3 cellular contexts compared by ENCODE assay signal in the genomic region with DNA sequence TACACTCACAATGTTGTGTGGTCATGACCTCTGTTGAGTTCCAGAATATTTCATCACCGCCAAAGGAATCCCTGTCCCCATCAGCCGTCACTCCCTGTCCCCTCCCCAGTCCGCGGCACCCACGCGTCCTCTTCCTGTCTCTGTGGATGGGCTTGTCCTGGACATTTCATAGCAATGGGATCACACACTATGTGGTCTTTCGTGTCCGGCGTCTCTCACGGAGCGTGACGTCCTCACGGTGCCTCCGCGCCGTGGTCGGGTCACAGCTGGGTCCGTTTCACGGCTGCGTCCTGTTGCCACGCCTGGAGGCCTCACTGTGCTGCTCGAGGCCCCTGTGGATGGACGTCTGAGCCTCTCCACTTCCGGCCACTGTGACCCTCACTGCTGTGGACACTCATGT.
TF ChIP-seq lines count a peak whose summit lies in the region.

No MANE protein-coding gene starts in this region.

TF ChIP-seq in IMR-90, 13 proteins besides CTCF, POLR2A, EP300 and RAD21:
- TF ChIP-seq, protein P1, sequence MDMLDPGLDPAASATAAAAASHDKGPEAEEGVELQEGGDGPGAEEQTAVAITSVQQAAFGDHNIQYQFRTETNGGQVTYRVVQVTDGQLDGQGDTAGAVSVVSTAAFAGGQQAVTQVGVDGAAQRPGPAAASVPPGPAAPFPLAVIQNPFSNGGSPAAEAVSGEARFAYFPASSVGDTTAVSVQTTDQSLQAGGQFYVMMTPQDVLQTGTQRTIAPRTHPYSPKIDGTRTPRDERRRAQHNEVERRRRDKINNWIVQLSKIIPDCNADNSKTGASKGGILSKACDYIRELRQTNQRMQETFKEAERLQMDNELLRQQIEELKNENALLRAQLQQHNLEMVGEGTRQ (IDR thresholded peaks at IDR 0.05; ENCODE audit: low read depth, low read length): no peak
- TF ChIP-seq CEBPB (IDR thresholded peaks at IDR 0.05; ENCODE audit: low read depth, low read length): no peak
- TF ChIP-seq SMC3 (IDR thresholded peaks at IDR 0.05; ENCODE audit: low read depth, low read length): no peak
- TF ChIP-seq RCOR1 (IDR thresholded peaks at IDR 0.05; ENCODE audit: insufficient replicate concordance, low read length): no peak
- TF ChIP-seq CHD1 (IDR thresholded peaks at IDR 0.05; ENCODE audit: low read depth, low read length): no peak
- TF ChIP-seq NFE2L2 (IDR thresholded peaks at IDR 0.05; ENCODE audit: low read depth, low read length): no peak
- TF ChIP-seq BHLHE40 (IDR thresholded peaks at IDR 0.05; ENCODE audit: low read depth, low read length): no peak
- no peak for TF ChIP-seq MAZ (IDR thresholded peaks at IDR 0.05; ENCODE audit: borderline replicate concordance, low read depth, low read length)
- TF ChIP-seq RFX5 (IDR thresholded peaks at IDR 0.05; ENCODE audit: low read depth, low read length): no peak
- TF ChIP-seq, protein P2, sequence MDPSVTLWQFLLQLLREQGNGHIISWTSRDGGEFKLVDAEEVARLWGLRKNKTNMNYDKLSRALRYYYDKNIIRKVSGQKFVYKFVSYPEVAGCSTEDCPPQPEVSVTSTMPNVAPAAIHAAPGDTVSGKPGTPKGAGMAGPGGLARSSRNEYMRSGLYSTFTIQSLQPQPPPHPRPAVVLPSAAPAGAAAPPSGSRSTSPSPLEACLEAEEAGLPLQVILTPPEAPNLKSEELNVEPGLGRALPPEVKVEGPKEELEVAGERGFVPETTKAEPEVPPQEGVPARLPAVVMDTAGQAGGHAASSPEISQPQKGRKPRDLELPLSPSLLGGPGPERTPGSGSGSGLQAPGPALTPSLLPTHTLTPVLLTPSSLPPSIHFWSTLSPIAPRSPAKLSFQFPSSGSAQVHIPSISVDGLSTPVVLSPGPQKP (IDR thresholded peaks at IDR 0.05; ENCODE audit: borderline replicate concordance, low read depth, low read length): no peak
- TF ChIP-seq FOS (IDR thresholded peaks at IDR 0.05; ENCODE audit: low read depth, low read length): no peak
- TF ChIP-seq MXI1 (IDR thresholded peaks at IDR 0.05; ENCODE audit: borderline replicate concordance, low read depth, low read length): no peak
- no peak for TF ChIP-seq MAFK (IDR thresholded peaks at IDR 0.05; ENCODE audit: low read depth, low read length)

TF ChIP-seq in PFSK-1, 5 proteins besides CTCF, POLR2A, EP300 and RAD21:
- TF ChIP-seq, protein P3, sequence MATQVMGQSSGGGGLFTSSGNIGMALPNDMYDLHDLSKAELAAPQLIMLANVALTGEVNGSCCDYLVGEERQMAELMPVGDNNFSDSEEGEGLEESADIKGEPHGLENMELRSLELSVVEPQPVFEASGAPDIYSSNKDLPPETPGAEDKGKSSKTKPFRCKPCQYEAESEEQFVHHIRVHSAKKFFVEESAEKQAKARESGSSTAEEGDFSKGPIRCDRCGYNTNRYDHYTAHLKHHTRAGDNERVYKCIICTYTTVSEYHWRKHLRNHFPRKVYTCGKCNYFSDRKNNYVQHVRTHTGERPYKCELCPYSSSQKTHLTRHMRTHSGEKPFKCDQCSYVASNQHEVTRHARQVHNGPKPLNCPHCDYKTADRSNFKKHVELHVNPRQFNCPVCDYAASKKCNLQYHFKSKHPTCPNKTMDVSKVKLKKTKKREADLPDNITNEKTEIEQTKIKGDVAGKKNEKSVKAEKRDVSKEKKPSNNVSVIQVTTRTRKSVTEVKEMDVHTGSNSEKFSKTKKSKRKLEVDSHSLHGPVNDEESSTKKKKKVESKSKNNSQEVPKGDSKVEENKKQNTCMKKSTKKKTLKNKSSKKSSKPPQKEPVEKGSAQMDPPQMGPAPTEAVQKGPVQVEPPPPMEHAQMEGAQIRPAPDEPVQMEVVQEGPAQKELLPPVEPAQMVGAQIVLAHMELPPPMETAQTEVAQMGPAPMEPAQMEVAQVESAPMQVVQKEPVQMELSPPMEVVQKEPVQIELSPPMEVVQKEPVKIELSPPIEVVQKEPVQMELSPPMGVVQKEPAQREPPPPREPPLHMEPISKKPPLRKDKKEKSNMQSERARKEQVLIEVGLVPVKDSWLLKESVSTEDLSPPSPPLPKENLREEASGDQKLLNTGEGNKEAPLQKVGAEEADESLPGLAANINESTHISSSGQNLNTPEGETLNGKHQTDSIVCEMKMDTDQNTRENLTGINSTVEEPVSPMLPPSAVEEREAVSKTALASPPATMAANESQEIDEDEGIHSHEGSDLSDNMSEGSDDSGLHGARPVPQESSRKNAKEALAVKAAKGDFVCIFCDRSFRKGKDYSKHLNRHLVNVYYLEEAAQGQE (IDR thresholded peaks at IDR 0.05; ENCODE audit: insufficient read depth in 1 of 2, low read depth in 2 of 2, low read length in 2 of 2): no peak
- TF ChIP-seq FOXP2 (optimal IDR thresholded peaks at IDR 0.05; ENCODE audit: borderline replicate concordance, extremely low read depth, extremely low read length, insufficient read depth): peak; percentile 28
TF ChIP-seq in PFSK-1: peak in this region for 1.

TF ChIP-seq in H1, 55 proteins besides CTCF, POLR2A, EP300 and RAD21:
- no peak for TF ChIP-seq TAF7 (optimal IDR thresholded peaks at IDR 0.05; ENCODE audit: borderline replicate concordance, low read depth, low read length)
- TF ChIP-seq EGR1 (IDR thresholded peaks at IDR 0.05; ENCODE audit: borderline replicate concordance, low read depth, low read length): no peak
- TF ChIP-seq GABPA (IDR thresholded peaks at IDR 0.05; ENCODE audit: borderline replicate concordance, insufficient read depth, low read length): no peak
- TF ChIP-seq BRCA1 (IDR thresholded peaks at IDR 0.05; ENCODE audit: low read depth, low read length): no peak
- TF ChIP-seq PHF8 (conservative IDR thresholded peaks at IDR 0.05; ENCODE audit: low read depth, low read length): no peak
- no peak for TF ChIP-seq BACH1 (IDR thresholded peaks at IDR 0.05; ENCODE audit: low read length)
- no peak for TF ChIP-seq TBP (IDR thresholded peaks at IDR 0.05; ENCODE audit: low read depth, low read length)
- no peak for TF ChIP-seq KDM5A (IDR thresholded peaks at IDR 0.05; ENCODE audit: low read length)
- no peak for TF ChIP-seq CREB1 (IDR thresholded peaks at IDR 0.05)
- TF ChIP-seq RXRA (IDR thresholded peaks at IDR 0.05; ENCODE audit: insufficient read depth, low read depth, low read length): no peak
